In the genomic region with DNA sequence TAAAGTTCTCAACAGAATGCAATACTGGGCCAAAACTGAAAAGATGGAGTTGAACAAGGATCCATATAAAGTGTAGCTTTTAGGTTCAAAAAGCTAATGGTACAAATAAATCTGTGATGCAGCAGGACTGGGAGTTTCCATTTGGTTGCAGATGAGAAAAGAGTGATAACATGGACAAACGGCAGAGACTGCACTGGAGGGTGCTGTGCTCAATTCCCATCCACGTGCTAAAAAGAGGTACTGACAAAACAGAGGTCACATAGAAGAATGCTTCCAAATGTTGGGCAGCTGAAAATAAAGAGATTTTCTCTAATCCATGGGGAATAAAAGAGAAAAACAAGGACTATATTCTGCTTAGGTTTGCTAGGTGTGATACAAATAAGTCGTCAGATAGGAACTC, we compare ENCODE assay signal across 1 cellular context.
TF ChIP-seq lines count a peak whose summit lies in the region.

No MANE protein-coding gene starts in this region.

TF ChIP-seq in endothelial cell of umbilical vein, 7 proteins besides CTCF, POLR2A, EP300 and RAD21:
- TF ChIP-seq FOS (IDR thresholded peaks at IDR 0.05; ENCODE audit: borderline replicate concordance, insufficient read depth, low read length) (no peak), MYC (IDR thresholded peaks at IDR 0.05; ENCODE audit: low read depth, low read length) (no peak), EZH2 (IDR thresholded peaks at IDR 0.05; ENCODE audit: borderline replicate concordance, low read depth, low read length, severe bottlenecking) (no peak), POLR2AphosphoS5 (IDR thresholded peaks at IDR 0.05; ENCODE audit: insufficient read depth, low read depth, low read length) (no peak), JUN (IDR thresholded peaks at IDR 0.05; ENCODE audit: borderline replicate concordance, insufficient read depth, insufficient read length, low read depth) (no peak), GATA2 (IDR thresholded peaks at IDR 0.05; ENCODE audit: insufficient read depth, insufficient read length, low read depth, low read length) (no peak)
- TF ChIP-seq, protein P1, sequence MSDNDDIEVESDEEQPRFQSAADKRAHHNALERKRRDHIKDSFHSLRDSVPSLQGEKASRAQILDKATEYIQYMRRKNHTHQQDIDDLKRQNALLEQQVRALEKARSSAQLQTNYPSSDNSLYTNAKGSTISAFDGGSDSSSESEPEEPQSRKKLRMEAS (IDR thresholded peaks at IDR 0.05; ENCODE audit: insufficient read depth, insufficient read length), result no peak
